ENCODE assay signal across 1 cellular context in the genomic region with DNA sequence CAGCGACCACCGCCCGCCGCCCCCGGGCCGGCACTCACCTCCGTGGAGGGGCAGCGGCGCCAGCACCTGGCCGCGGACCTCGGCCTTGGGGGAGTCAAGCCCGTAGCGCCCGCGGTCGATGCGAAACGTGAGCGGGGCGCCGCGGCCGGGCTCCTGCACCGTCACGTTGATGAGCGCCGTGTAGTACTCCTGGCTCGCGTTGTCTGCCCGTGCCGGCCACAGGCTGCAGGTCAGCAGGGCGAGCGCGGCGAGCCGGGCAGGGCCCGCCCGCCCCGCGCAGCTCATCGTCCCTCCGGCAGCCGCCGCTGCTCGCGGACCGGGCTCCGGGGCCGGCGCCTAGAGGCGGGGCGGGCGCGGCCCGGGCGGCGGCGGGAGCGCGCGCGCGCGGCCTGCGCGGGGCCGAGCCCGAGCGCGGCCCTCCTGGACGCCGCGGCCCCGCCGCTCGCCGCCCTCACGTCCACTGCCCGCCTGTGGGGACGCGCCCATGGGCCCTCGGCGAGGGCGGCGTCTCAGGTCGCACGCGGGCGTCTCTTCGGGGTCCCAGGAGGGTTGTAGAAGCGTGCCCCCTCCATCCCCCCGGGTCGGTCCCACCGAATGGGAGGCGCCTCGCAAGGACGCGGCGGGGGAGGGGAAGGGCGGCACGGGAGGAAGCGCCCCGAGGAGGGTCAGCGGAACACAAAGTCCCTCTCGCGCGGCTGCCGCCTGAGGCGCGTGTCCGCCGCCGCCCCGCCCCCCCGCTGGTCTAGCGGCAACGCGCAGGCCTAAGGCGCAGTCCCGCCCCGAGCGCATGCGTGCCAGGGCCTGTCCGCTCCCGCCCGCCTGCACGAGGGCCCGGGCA.
TF ChIP-seq lines count a peak whose summit lies in the region.

A gene with protein sequence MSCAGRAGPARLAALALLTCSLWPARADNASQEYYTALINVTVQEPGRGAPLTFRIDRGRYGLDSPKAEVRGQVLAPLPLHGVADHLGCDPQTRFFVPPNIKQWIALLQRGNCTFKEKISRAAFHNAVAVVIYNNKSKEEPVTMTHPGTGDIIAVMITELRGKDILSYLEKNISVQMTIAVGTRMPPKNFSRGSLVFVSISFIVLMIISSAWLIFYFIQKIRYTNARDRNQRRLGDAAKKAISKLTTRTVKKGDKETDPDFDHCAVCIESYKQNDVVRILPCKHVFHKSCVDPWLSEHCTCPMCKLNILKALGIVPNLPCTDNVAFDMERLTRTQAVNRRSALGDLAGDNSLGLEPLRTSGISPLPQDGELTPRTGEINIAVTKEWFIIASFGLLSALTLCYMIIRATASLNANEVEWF (minus strand): TSS at position 342 of the 838 bp plus-strand sequence. CDS start 57 bp downstream, at position 285.

TF ChIP-seq in H1, 55 proteins besides CTCF, POLR2A, EP300 and RAD21 (continued from another document):
- TF ChIP-seq, protein P1, sequence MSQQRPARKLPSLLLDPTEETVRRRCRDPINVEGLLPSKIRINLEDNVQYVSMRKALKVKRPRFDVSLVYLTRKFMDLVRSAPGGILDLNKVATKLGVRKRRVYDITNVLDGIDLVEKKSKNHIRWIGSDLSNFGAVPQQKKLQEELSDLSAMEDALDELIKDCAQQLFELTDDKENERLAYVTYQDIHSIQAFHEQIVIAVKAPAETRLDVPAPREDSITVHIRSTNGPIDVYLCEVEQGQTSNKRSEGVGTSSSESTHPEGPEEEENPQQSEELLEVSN (IDR thresholded peaks at IDR 0.05) = peak; percentile 100; the same call in 1 of the 2 replicates
- peak; percentile 1 for TF ChIP-seq EZH2 (IDR thresholded peaks at IDR 0.05; ENCODE audit: low read depth, low read length, severe bottlenecking)
- TF ChIP-seq CHD2 (IDR thresholded peaks at IDR 0.05; ENCODE audit: low read length) = peak; percentile 53; the same call in 1 of the 2 replicates
- 0 out of 2 replicates have a peak, but pooled peaks have one; percentile 34 for TF ChIP-seq YY1 (IDR thresholded peaks at IDR 0.05; ENCODE audit: low read depth, low read length)
- TF ChIP-seq SIN3A (conservative IDR thresholded peaks at IDR 0.05 in 1 of 2, IDR thresholded peaks at IDR 0.05 in 1 of 2; ENCODE audit: low read depth in 1 of 2, low read length in 2 of 2) = peak in 1 of 2 experiments; percentile 51; a peak in 1 of 4 replicates
- TF ChIP-seq PHF8 (conservative IDR thresholded peaks at IDR 0.05; ENCODE audit: low read depth, low read length) = peak; percentile 91
- peak; percentile 56 for TF ChIP-seq TAF1 (IDR thresholded peaks at IDR 0.05; ENCODE audit: low read depth, low read length)
- peak; percentile 84 for TF ChIP-seq ASH2L (IDR thresholded peaks at IDR 0.05; ENCODE audit: low read length)
- 0 out of 4 replicates have a peak, but pooled peaks of 1 of the 2 experiments have one; percentile 83 for TF ChIP-seq HDAC2 (IDR thresholded peaks at IDR 0.05; ENCODE audit: borderline replicate concordance in 1 of 2, low read depth in 2 of 2, low read length in 2 of 2)
- peak; percentile 94; the same call in 1 of the 2 replicates for TF ChIP-seq RBBP5 (IDR thresholded peaks at IDR 0.05; ENCODE audit: borderline replicate concordance, low read depth, low read length)
- no peak for TF ChIP-seq BRCA1 (IDR thresholded peaks at IDR 0.05; ENCODE audit: low read depth, low read length)
- peak; percentile 47 for TF ChIP-seq POLR2AphosphoS5 (IDR thresholded peaks at IDR 0.05; ENCODE audit: low read depth, low read length)
- TF ChIP-seq FOSL1 (IDR thresholded peaks at IDR 0.05; ENCODE audit: insufficient read depth, low read depth, low read length) = no peak
- TF ChIP-seq SRF (IDR thresholded peaks at IDR 0.05; ENCODE audit: low read depth, low read length) = no peak
- TF ChIP-seq TAF7 (optimal IDR thresholded peaks at IDR 0.05; ENCODE audit: borderline replicate concordance, low read depth, low read length) = peak; percentile 20
- TF ChIP-seq, protein P2, sequence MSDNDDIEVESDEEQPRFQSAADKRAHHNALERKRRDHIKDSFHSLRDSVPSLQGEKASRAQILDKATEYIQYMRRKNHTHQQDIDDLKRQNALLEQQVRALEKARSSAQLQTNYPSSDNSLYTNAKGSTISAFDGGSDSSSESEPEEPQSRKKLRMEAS (IDR thresholded peaks at IDR 0.05) = peak; percentile 100
- TF ChIP-seq JUND (IDR thresholded peaks at IDR 0.05; ENCODE audit: low read length) = no peak
- TF ChIP-seq NRF1 (IDR thresholded peaks at IDR 0.05; ENCODE audit: low read depth, low read length) = peak; percentile 79
- TF ChIP-seq SP4 (IDR thresholded peaks at IDR 0.05; ENCODE audit: low read length) = peak; percentile 30; the same call in 1 of the 2 replicates
- TF ChIP-seq GABPA (IDR thresholded peaks at IDR 0.05; ENCODE audit: borderline replicate concordance, insufficient read depth, low read length) = no peak
- peak; percentile 90 for TF ChIP-seq KDM4A (IDR thresholded peaks at IDR 0.05; ENCODE audit: low read depth, low read length, severe bottlenecking)
- no peak for TF ChIP-seq CTBP2 (IDR thresholded peaks at IDR 0.05; ENCODE audit: borderline replicate concordance, insufficient read depth, insufficient read length, low read length)
- no peak for TF ChIP-seq KDM5A (IDR thresholded peaks at IDR 0.05; ENCODE audit: low read length)
- TF ChIP-seq CBX5 (IDR thresholded peaks at IDR 0.05; ENCODE audit: low read depth, low read length) = no peak
- TF ChIP-seq, protein P3, sequence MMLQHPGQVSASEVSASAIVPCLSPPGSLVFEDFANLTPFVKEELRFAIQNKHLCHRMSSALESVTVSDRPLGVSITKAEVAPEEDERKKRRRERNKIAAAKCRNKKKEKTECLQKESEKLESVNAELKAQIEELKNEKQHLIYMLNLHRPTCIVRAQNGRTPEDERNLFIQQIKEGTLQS (IDR thresholded peaks at IDR 0.05; ENCODE audit: insufficient read depth, low read depth, low read length) = no peak
- no peak for TF ChIP-seq SIRT6 (IDR thresholded peaks at IDR 0.05; ENCODE audit: low read length)
- 0 out of 2 replicates have a peak, but pooled peaks have one; percentile 26 for TF ChIP-seq TBP (IDR thresholded peaks at IDR 0.05; ENCODE audit: low read depth, low read length)
TF ChIP-seq in H1: peak in this region for 17.
